In the genomic region with DNA sequence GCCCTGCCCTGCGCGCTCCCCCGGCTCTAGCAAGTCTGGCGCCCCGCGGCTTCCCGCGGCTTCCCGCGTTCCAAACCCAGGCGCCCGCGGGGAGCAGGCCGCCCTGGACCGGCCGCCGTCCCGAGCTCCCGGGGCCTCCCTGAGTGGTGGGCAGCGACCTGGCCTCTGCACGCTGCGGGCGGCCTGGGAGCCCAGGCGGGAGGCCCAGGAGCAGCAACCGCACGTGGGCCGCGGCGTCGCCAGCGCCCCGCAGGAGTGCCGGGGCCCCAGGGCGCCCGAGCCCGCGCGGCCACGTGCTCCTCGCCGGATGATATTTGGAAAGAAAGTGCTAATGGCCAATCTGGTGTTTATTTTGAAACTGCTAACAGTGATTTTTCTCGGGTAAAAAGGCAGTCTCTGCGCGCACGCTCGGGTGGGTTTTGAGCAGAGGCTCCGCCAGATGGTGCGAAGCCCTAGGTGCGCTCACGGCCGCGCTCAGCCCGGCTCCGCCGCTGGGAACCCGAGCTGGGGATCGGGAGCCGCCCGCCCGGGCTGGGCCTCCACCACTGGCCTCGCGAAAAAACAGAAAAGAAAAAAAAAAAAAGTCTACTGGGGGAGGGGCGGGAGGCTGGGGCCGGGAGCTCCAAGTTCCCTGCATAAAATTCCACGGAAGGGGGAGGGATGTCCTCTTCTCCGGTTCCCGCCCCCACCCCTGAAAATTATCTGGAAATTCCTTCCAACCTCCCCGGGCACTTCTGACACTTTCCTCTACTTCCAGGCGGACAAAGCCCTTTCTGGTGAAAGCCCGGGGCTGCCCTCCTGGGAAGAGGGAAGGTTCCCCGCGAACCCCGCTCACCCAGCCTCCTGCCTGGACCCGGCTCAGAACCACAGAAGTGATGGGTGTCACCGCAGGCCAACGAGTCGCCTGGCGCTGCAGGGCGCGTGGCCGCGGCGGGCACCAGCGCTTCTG, we compare ENCODE assay signal across 10 cellular contexts. TPM values are rescaled to one million over a fixed set of nuclear protein-coding genes. Genes with fewer than 3 reads are reported as not detected.
DNase-seq lines count a peak whose midpoint lies in the region; ATAC-seq, FAIRE-seq and TF ChIP-seq lines count a peak whose summit lies in the region.
"Had no signal": no experiment of that assay in that cellular context is flagged by ENCODE, and none has a peak within 500 bp of the region (broad histone marks: within the 10 kb centered on the region; RNA-seq: fewer than 3 reads in every experiment).

No MANE protein-coding gene starts in this region.

- peaks cover 21% of the 10 kb centered on the region; the same call in 1 of the 2 replicates for H3K23me2 ChIP-seq in H1 (ENCODE audit: low read depth, low read length)

- H2AFZ ChIP-seq in H1 (ENCODE audit: low read length) = no peak overlapping the region

- TF ChIP-seq CTCF in H1 (IDR thresholded peaks at IDR 0.05; ENCODE audit: control extremely low read depth in 1 of 3, insufficient read depth in 1 of 3, low read depth in 1 of 3, low read length in 3 of 3) (no peak), natural killer cell (IDR thresholded peaks at IDR 0.05) (no peak), type B pancreatic cell (conservative IDR thresholded peaks at IDR 0.05) (no peak), GM10266 (IDR thresholded peaks at IDR 0.05; ENCODE audit: control insufficient read depth, insufficient read depth, low read depth, missing control alignments) (no peak)

- H3K56ac ChIP-seq in H1 (replicated peaks; ENCODE audit: insufficient read length, low read depth, low read length) = no peak overlapping the region

- peaks cover 16% of the 10 kb centered on the region for H3K4me1 Mint-ChIP-seq in activated naive CD8-positive, alpha-beta T cell treated with anti-CD3 and anti-CD28 coated beads, Interleukin-2, amount 10 ng/mL, durations not matched to agents 7 days and 5 days
- H3K4me1 Mint-ChIP-seq in activated naive CD8-positive, alpha-beta T cell treated with anti-CD3 and anti-CD28 coated beads for 36 hours = peaks cover 25% of the 10 kb centered on the region
- H3K4me1 Mint-ChIP-seq in natural killer cell = peaks cover 19 to 26% of the 10 kb centered on the region in 2 donors
- peaks cover 38% of the 10 kb centered on the region for H3K4me1 Mint-ChIP-seq in type B pancreatic cell (ENCODE audit: unreplicated experiment)

- no peak overlapping the region for H4K5ac ChIP-seq in H1 (ENCODE audit: insufficient read length, low read depth, low read length)

- peaks cover 18 to 30% (median 22%) of the 10 kb centered on the region in 4 experiments for H3K4me1 ChIP-seq in H1 (replicated peaks in 1 of 4; ENCODE audit: control insufficient read depth in 3 of 4, insufficient read depth in 4 of 4, low read length in 3 of 4)

- H3K4ac ChIP-seq in H1 (replicated peaks; ENCODE audit: insufficient read length, low read depth, low read length) = no peak overlapping the region

- no peak overlapping the region for H3K14ac ChIP-seq in H1 (ENCODE audit: insufficient read length)

- no peaks in the 10 kb centered on the region for H3K9me3 Mint-ChIP-seq in activated naive CD8-positive, alpha-beta T cell treated with anti-CD3 and anti-CD28 coated beads, Interleukin-2, amount 10 ng/mL, durations not matched to agents 7 days and 5 days
- no peaks in the 10 kb centered on the region for H3K9me3 Mint-ChIP-seq in activated naive CD8-positive, alpha-beta T cell treated with anti-CD3 and anti-CD28 coated beads for 36 hours
- H3K9me3 Mint-ChIP-seq in natural killer cell = no peaks in the 10 kb centered on the region
- no peaks in the 10 kb centered on the region for H3K9me3 Mint-ChIP-seq in type B pancreatic cell

- H3K79me2 ChIP-seq in H1 (ENCODE audit: control insufficient read depth in 1 of 2, insufficient read depth in 2 of 2, low read length in 2 of 2) = no peaks in the 10 kb centered on the region

- no peak overlapping the region for H2BK12ac ChIP-seq in H1 (ENCODE audit: low read depth, low read length)

- H3K36me3 ChIP-seq in H1 (ENCODE audit: control insufficient read depth in 2 of 4, insufficient read depth in 4 of 4, low read length in 3 of 4) = no peaks in the 10 kb centered on the region; a peak in 1 of 8 replicates

- peak overlapping the region; percentile 62 to 80 for H3K4me2 ChIP-seq in H1 (ENCODE audit: insufficient read depth in 1 of 2, low read depth in 2 of 2, low read length in 2 of 2)

- TF ChIP-seq RAD21 in H1 (IDR thresholded peaks at IDR 0.05 in 1 of 2, conservative IDR thresholded peaks at IDR 0.05 in 1 of 2; ENCODE audit: low read depth in 2 of 2, low read length in 2 of 2) = no peak

- H3K27me3 ChIP-seq in H1 (replicated peaks in 1 of 4; ENCODE audit: control insufficient read depth in 3 of 4, extremely low read depth in 1 of 4, insufficient read depth in 3 of 4, low read length in 3 of 4) = peaks cover 63 to 98% (median 88%) of the 10 kb centered on the region in 4 experiments

- H3K18ac ChIP-seq in H1 (ENCODE audit: extremely low read depth, low read length) = 0 out of 2 replicates have a peak overlapping the region, but pooled peaks have one; percentile 54

- no peak overlapping the region for H2BK20ac ChIP-seq in H1 (ENCODE audit: low read length)

- no peak for TF ChIP-seq POLR2A in H1 (IDR thresholded peaks at IDR 0.05; ENCODE audit: control extremely low read depth in 1 of 2, low read depth in 2 of 2, low read length in 2 of 2)

- no peak overlapping the region for H3K9ac ChIP-seq in H1 (replicated peaks in 1 of 4; ENCODE audit: extremely low read depth in 1 of 4, low read depth in 3 of 4, low read length in 3 of 4)

- no peak overlapping the region for H3K23ac ChIP-seq in H1 (ENCODE audit: insufficient read length)

- no peaks in the 10 kb centered on the region for H3K79me1 ChIP-seq in H1 (ENCODE audit: low read depth, low read length)

- peaks cover 4% of the 10 kb centered on the region for H3K36me3 Mint-ChIP-seq in activated naive CD8-positive, alpha-beta T cell treated with anti-CD3 and anti-CD28 coated beads, Interleukin-2, amount 10 ng/mL, durations not matched to agents 7 days and 5 days
- peaks cover 3% of the 10 kb centered on the region for H3K36me3 Mint-ChIP-seq in activated naive CD8-positive, alpha-beta T cell treated with anti-CD3 and anti-CD28 coated beads for 36 hours
- H3K36me3 Mint-ChIP-seq in natural killer cell (peaks cover 13% of the 10 kb centered on the region), type B pancreatic cell (peaks cover 8% of the 10 kb centered on the region)
- H3K36me3 Mint-ChIP-seq: memory B cell had no signal

- H4K91ac ChIP-seq in H1 (replicated peaks; ENCODE audit: insufficient read length, low read length) = no peak overlapping the region

- WGBS in H1 (ENCODE audit: extremely low coverage in 1 of 2, insufficient coverage in 1 of 2, insufficient read length in 1 of 2, insufficient replicate concordance in 2 of 2, low coverage in 1 of 2, low lambda C conversion rate in 2 of 2, missing lambda C conversion rate in 1 of 2), 2 experiments = 2% methylated on average over 79 of the region's 84 CpGs; no CpG with 5 or more reads in 1 of the 2 experiments

- H3K27ac ChIP-seq in H1 (ENCODE audit: low read depth, low read length) = no peak overlapping the region

- no peak overlapping the region for H2BK15ac ChIP-seq in H1 (ENCODE audit: low read length)

- H3K27me3 Mint-ChIP-seq in activated naive CD8-positive, alpha-beta T cell treated with anti-CD3 and anti-CD28 coated beads, Interleukin-2, amount 10 ng/mL, durations not matched to agents 7 days and 5 days = peaks cover 72% of the 10 kb centered on the region
- H3K27me3 Mint-ChIP-seq in activated naive CD8-positive, alpha-beta T cell treated with anti-CD3 and anti-CD28 coated beads for 36 hours = peaks cover 82% of the 10 kb centered on the region
- H3K27me3 Mint-ChIP-seq in natural killer cell (ENCODE audit: low read depth in 2 of 2) = peaks cover 55 to 68% of the 10 kb centered on the region in 2 donors
- H3K27me3 Mint-ChIP-seq in type B pancreatic cell = peaks cover 78% of the 10 kb centered on the region

- no peak overlapping the region; the same call in 1 of the 2 replicates for H4K8ac ChIP-seq in H1 (ENCODE audit: extremely low read depth, insufficient read depth, low read length)

- no peak for TF ChIP-seq EP300 in H1 (IDR thresholded peaks at IDR 0.05; ENCODE audit: borderline replicate concordance in 1 of 2, low read depth in 2 of 2, low read length in 2 of 2)

- peaks cover 7 to 18% of the 10 kb centered on the region in 2 experiments for H4K20me1 ChIP-seq in H1 (replicated peaks in 1 of 2; ENCODE audit: control insufficient read depth in 1 of 2, insufficient read depth in 2 of 2, low read length in 2 of 2)

- H3K4me3 Mint-ChIP-seq in activated naive CD8-positive, alpha-beta T cell treated with anti-CD3 and anti-CD28 coated beads, Interleukin-2, amount 10 ng/mL, durations not matched to agents 7 days and 5 days = peak overlapping the region; percentile 8
- H3K4me3 Mint-ChIP-seq in activated naive CD8-positive, alpha-beta T cell treated with anti-CD3 and anti-CD28 coated beads for 36 hours = no peak overlapping the region
- H3K4me3 Mint-ChIP-seq in natural killer cell (peak overlapping the region; percentile 78), type B pancreatic cell (peak overlapping the region; percentile 82)
- H3K4me3 Mint-ChIP-seq: memory B cell had no signal

- ATAC-seq in activated naive CD8-positive, alpha-beta T cell treated with anti-CD3 and anti-CD28 coated beads, Interleukin-2, amount 10 ng/mL, durations not matched to agents 7 days and 5 days (ENCODE audit: low read depth) = no peak
- no peak for ATAC-seq in natural killer cell
- ATAC-seq in HG03378 (IDR thresholded peaks at IDR 0.05; ENCODE audit: unreplicated experiment) = no peak
- ATAC-seq in GM19351 (IDR thresholded peaks at IDR 0.05; ENCODE audit: unreplicated experiment) = no peak

- no peak overlapping the region for H2BK120ac ChIP-seq in H1 (replicated peaks; ENCODE audit: low read depth, low read length)

- no peaks in the 10 kb centered on the region for H3K9me3 ChIP-seq in H1 (ENCODE audit: insufficient read depth in 2 of 2, low read depth in 1 of 2, low read length in 1 of 2)
- H3K9me3 ChIP-seq: BE2C had no signal

- POLR2A ChIA-PET in activated naive CD8-positive, alpha-beta T cell treated with anti-CD3 and anti-CD28 coated beads, Interleukin-2, amount 10 ng/mL, durations not matched to agents 7 days and 5 days (lab: Charles Lee) = no interaction called here
- POLR2A ChIA-PET in H1 (lab: Charles Lee; ENCODE audit: partially characterized antibody) = interaction anchor here (1.3 to 1.9 kb wide), 2 partner anchors 9 to 12 kb away, joined by 4 read pairs; no protein-coding TSS in a partner anchor

- peak overlapping the region; percentile 38 for H3K27ac Mint-ChIP-seq in activated naive CD8-positive, alpha-beta T cell treated with anti-CD3 and anti-CD28 coated beads, Interleukin-2, amount 10 ng/mL, durations not matched to agents 7 days and 5 days
- H3K27ac Mint-ChIP-seq in activated naive CD8-positive, alpha-beta T cell treated with anti-CD3 and anti-CD28 coated beads for 36 hours = no peak overlapping the region
- H3K27ac Mint-ChIP-seq in natural killer cell (peak overlapping the region in 1 of 2 donors; percentile 72), type B pancreatic cell (peak overlapping the region; percentile 63)
- H3K27ac Mint-ChIP-seq: memory B cell had no signal

- H2BK5ac ChIP-seq in H1 (ENCODE audit: low read depth, low read length) = no peak overlapping the region

- H3K4me3 ChIP-seq in H1 (ENCODE audit: extremely low read depth in 1 of 4, insufficient read depth in 2 of 4, low read depth in 3 of 4, low read length in 4 of 4) = peak overlapping the region; percentile 18 to 58 (median 30); a peak in 7 of 8 replicates

- no peak for FAIRE-seq in H1 (lab: Jason Lieb, UNC)

- H2AK5ac ChIP-seq in H1 (ENCODE audit: low read depth, low read length) = no peak overlapping the region

- DNase-seq in activated naive CD8-positive, alpha-beta T cell treated with anti-CD3 and anti-CD28 coated beads, Interleukin-2, amount 10 ng/mL, durations not matched to agents 7 days and 5 days = no peak
- no peak for DNase-seq in activated naive CD8-positive, alpha-beta T cell treated with anti-CD3 and anti-CD28 coated beads for 36 hours
- DNase-seq in H1 (ENCODE audit: low read depth in 1 of 2, low spot score in 2 of 2) = no peak
- DNase-seq in natural killer cell = no peak
- DNase-seq in type B pancreatic cell (ENCODE audit: extremely low spot score, unreplicated experiment) = no peak
- no peak for DNase-seq in GM10266 (ENCODE audit: extremely low spot score)
- DNase-seq: BE2C had no signal

- CTCF ChIA-PET in H1 (lab: Charles Lee; ENCODE audit: partially characterized antibody) = interaction anchor here (0.9 kb wide), 1 partner anchor 85 kb away, joined by 3 read pairs; no protein-coding TSS in a partner anchor

- intact Hi-C loops in natural killer cell (cut with micrococcal nuclease) = no loop called here

RNA-seq across cellular contexts. Expression of gene EBF3, which starts 4.3 kb away (rescaled TPM):
- total RNA-seq in activated naive CD8-positive, alpha-beta T cell treated with anti-CD3 and anti-CD28 coated beads, Interleukin-2, amount 10 ng/mL, durations not matched to agents 7 days and 5 days = not detected
- total RNA-seq in activated naive CD8-positive, alpha-beta T cell treated with anti-CD3 and anti-CD28 coated beads for 36 hours = not detected
- 0.26 and 0.38 TPM in 2 replicates for total RNA-seq in H1 (2021; fragmentation: NEBNext Ultra II Directional; extraction: Animal tissue kit (Norgen Biotek cat#: 25700))
- 0.08 and 0.20 TPM in 2 replicates for polyA plus RNA-seq in H1 (2011; rRNA removed)
- 0.31 TPM for polyA plus RNA-seq in H1 (2011; cell fraction: cytosol; rRNA removed)
- polyA plus RNA-seq in H1 (2011; cell fraction: nucleus; rRNA removed) = 0.40 TPM
- polyA plus RNA-seq in H1 (2012, experiment 1 of 2) = 0.07 to 0.15 TPM (median 0.12 TPM) in 4 replicates
- polyA plus RNA-seq in H1 (2012, experiment 2 of 2) = 0.07 TPM
- 0.10 TPM for polyA plus RNA-seq in H1 (2013, experiment 1 of 2)
- polyA plus RNA-seq in H1 (2013, experiment 2 of 2) = 0.09 TPM
- polyA minus RNA-seq in H1 (2011; rRNA and poly(A)+ RNA removed) = 0.76 TPM in 1 of 2 replicates, not detected in the other
- polyA minus RNA-seq in H1 (2011; cell fraction: cytosol; rRNA and poly(A)+ RNA removed) = not detected
- polyA minus RNA-seq in H1 (2011; cell fraction: nucleus; rRNA and poly(A)+ RNA removed) = 0.30 TPM
- not detected for total RNA-seq in natural killer cell
- total RNA-seq in type B pancreatic cell (ENCODE audit: low replicate concordance) = 0.81 and 26.1 TPM in 2 replicates
